ENCODE assay signal across 2 cellular contexts in the genomic region with DNA sequence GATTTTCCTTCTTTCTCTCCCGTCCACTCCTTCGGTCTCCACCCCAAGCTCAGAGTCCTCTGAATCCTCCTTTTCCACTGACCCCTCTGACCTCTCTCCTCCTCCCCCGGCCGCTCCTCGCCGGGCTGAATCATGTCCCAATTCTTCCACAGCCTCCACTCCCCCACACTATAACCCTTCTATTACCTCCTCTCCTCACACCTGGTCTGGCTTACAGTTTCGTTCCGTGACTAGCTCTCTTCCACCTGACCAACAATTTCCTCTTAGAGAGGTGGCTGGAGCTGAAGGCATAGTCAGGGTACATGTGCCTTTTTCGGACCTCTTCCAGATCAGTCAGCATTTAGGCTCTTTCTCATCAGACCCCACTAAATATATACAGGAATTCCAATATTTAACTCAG. TPM values are rescaled to one million over a fixed set of nuclear protein-coding genes. Genes with fewer than 3 reads are reported as not detected.
"Had no signal": no experiment of that assay in that cellular context is flagged by ENCODE, and none has a peak within 500 bp of the region (broad histone marks: within the 10 kb centered on the region; RNA-seq: fewer than 3 reads in every experiment).

No MANE protein-coding gene starts in this region.

RNA-seq across cellular contexts. Expression of a gene that starts 34.2 kb away (rescaled TPM):
- total RNA-seq: bronchial epithelial cell, chondrocyte had no signal
